ENCODE assay signal across 9 cellular contexts in genomic region chr6:2900821-2901644, GRCh38. TPM values are rescaled to one million over a fixed set of nuclear protein-coding genes. Genes with fewer than 3 reads are reported as not detected.
DNase-seq lines count a peak whose midpoint lies in the region; ATAC-seq and TF ChIP-seq lines count a peak whose summit lies in the region.
"Had no signal": no experiment of that assay in that cellular context is flagged by ENCODE, and none has a peak within 500 bp of the region (broad histone marks: within the 10 kb centered on the region; RNA-seq: fewer than 3 reads in every experiment).

No MANE protein-coding gene starts in this region.

- 81% methylated on average over 5 of the region's 12 CpGs for WGBS in mesenchymal stem cell

- peak overlapping the region; percentile 96 for H3K27ac Mint-ChIP-seq in activated naive CD4-positive, alpha-beta T cell treated with anti-CD3 and anti-CD28 coated beads for 36 hours

- intact Hi-C loops in activated naive CD4-positive, alpha-beta T cell treated with anti-CD3 and anti-CD28 coated beads for 36 hours (cut with micrococcal nuclease) = loop anchor here (1.0 kb wide), 2 partner anchors 10 to 39 kb away; no protein-coding TSS in a partner anchor

- H3K23ac ChIP-seq in mesenchymal stem cell (ENCODE audit: low read length in 2 of 2) = peak overlapping the region in 1 of 2 experiments; percentile 23

- H3K27ac ChIP-seq in mesenchymal stem cell (ENCODE audit: low read length, poor library complexity, severe bottlenecking) (no peak overlapping the region), thoracic aorta (no peak overlapping the region)

- DNase-seq in activated naive CD4-positive, alpha-beta T cell treated with anti-CD3 and anti-CD28 coated beads for 36 hours = no peak
- DNase-seq in activated naive CD4-positive, alpha-beta T cell treated with anti-CD3 and anti-CD28 coated beads, Interleukin-2, amount 50 U/mL, for 16 hours = no peak
- peak; percentile 17 to 45 for DNase-seq in cardiac fibroblast (ENCODE audit: low read depth in 2 of 2)
- peak; percentile 13 for DNase-seq in mesenchymal stem cell
- no peak for DNase-seq in thoracic aorta (ENCODE audit: low spot score)
- no peak for DNase-seq in OCI-M1 (lab: John Stamatoyannopoulos, UW)
- no peak for DNase-seq in SW 1271 (lab: John Stamatoyannopoulos, UW)
- DNase-seq: NCI-H226 had no signal

- peaks cover 15% of the 10 kb centered on the region for H3K4me1 ChIP-seq in mesenchymal stem cell (ENCODE audit: control insufficient read depth, insufficient read depth, low read depth, low read length)
- peaks cover 4 to 27% of the 10 kb centered on the region in 2 donors for H3K4me1 ChIP-seq in thoracic aorta (ENCODE audit: control insufficient read depth in 1 of 2, low read depth in 2 of 2)

- peak overlapping the region; percentile 99 for H3K4me3 Mint-ChIP-seq in activated naive CD4-positive, alpha-beta T cell treated with anti-CD3 and anti-CD28 coated beads for 36 hours

- no peak overlapping the region for H2BK15ac ChIP-seq in mesenchymal stem cell (ENCODE audit: low read depth, poor library complexity, severe bottlenecking)

- no peak overlapping the region for H2BK12ac ChIP-seq in mesenchymal stem cell (ENCODE audit: low read length in 2 of 2)

- no peaks in the 10 kb centered on the region for H3K9me3 Mint-ChIP-seq in activated naive CD4-positive, alpha-beta T cell treated with anti-CD3 and anti-CD28 coated beads for 36 hours

- peaks cover 60% of the 10 kb centered on the region for H3K36me3 Mint-ChIP-seq in activated naive CD4-positive, alpha-beta T cell treated with anti-CD3 and anti-CD28 coated beads for 36 hours (ENCODE audit: low read depth)

- ATAC-seq in thoracic aorta (ENCODE audit: insufficient number of reproducible peaks, low FRiP score, low read depth) (no peak), GM19397 (IDR thresholded peaks at IDR 0.05; ENCODE audit: unreplicated experiment) (no peak)

- no peak overlapping the region for H2AFZ ChIP-seq in mesenchymal stem cell (ENCODE audit: low read depth, low read length)

- H3K79me1 ChIP-seq in mesenchymal stem cell (replicated peaks; ENCODE audit: low read length, poor library complexity, severe bottlenecking) = no peaks in the 10 kb centered on the region

- no peak overlapping the region for H3K4ac ChIP-seq in mesenchymal stem cell (ENCODE audit: low read depth in 1 of 2, low read length in 2 of 2)

- no peak overlapping the region for H3K4me2 ChIP-seq in mesenchymal stem cell (ENCODE audit: low read length, poor library complexity, severe bottlenecking)

- H3K27me3 Mint-ChIP-seq in activated naive CD4-positive, alpha-beta T cell treated with anti-CD3 and anti-CD28 coated beads for 36 hours (ENCODE audit: low read depth) = no peaks in the 10 kb centered on the region

- CTCF ChIA-PET in activated naive CD4-positive, alpha-beta T cell treated with anti-CD3 and anti-CD28 coated beads for 36 hours (lab: Charles Lee) = interaction anchor here (1.0 to 4.0 kb wide), 11 partner anchors 9 to 109 kb away, joined by 3 to 32 read pairs (median 7); partner anchors contain the start of gene SERPINB1

- H2AK5ac ChIP-seq in mesenchymal stem cell (ENCODE audit: low read length, severe bottlenecking) = no peak overlapping the region

- H4K8ac ChIP-seq in mesenchymal stem cell (ENCODE audit: low read length) = no peak overlapping the region

- no peak overlapping the region for H4K91ac ChIP-seq in mesenchymal stem cell (ENCODE audit: low read length)

- no peak overlapping the region for H2BK120ac ChIP-seq in mesenchymal stem cell (ENCODE audit: low read depth, low read length)

- H3K27me3 ChIP-seq in mesenchymal stem cell (ENCODE audit: control insufficient read depth in 1 of 2, insufficient read depth in 1 of 2, low read length in 2 of 2) (no peaks in the 10 kb centered on the region), thoracic aorta (replicated peaks; ENCODE audit: insufficient read depth) (no peaks in the 10 kb centered on the region)

- no peak for TF ChIP-seq CTCF in cardiac fibroblast (IDR thresholded peaks at IDR 0.05; ENCODE audit: low read depth, low read length)
- no peak for TF ChIP-seq CTCF in thoracic aorta (IDR thresholded peaks at IDR 0.05)

- H3K18ac ChIP-seq in mesenchymal stem cell (ENCODE audit: low read depth in 1 of 2, low read length in 2 of 2) = peak overlapping the region in 1 of 2 experiments; percentile 25

- no peak overlapping the region for H2BK5ac ChIP-seq in mesenchymal stem cell (ENCODE audit: low read depth, low read length, poor library complexity, severe bottlenecking)

- peaks cover 52% of the 10 kb centered on the region for H3K4me1 Mint-ChIP-seq in activated naive CD4-positive, alpha-beta T cell treated with anti-CD3 and anti-CD28 coated beads for 36 hours (ENCODE audit: low read depth)

- peak overlapping the region; percentile 17 for H3K9ac ChIP-seq in mesenchymal stem cell (ENCODE audit: low read length)

- H3K36me3 ChIP-seq in mesenchymal stem cell (ENCODE audit: control insufficient read depth in 1 of 2, insufficient read depth in 2 of 2, low read depth in 1 of 2, low read length in 2 of 2) (peaks cover 0 to 3% of the 10 kb centered on the region in 2 experiments), thoracic aorta (no peaks in the 10 kb centered on the region)

- no peaks in the 10 kb centered on the region for H3K9me3 ChIP-seq in mesenchymal stem cell (ENCODE audit: control insufficient read depth, low read length)
- H3K9me3 ChIP-seq in thoracic aorta = no peaks in the 10 kb centered on the region

- H3K4me3 ChIP-seq in cardiac fibroblast (replicated peaks in 1 of 2; ENCODE audit: low read depth in 2 of 2, low read length in 2 of 2) (peak overlapping the region; percentile 16 to 79), mesenchymal stem cell (ENCODE audit: insufficient read depth in 1 of 2, low read depth in 1 of 2, low read length in 2 of 2) (no peak overlapping the region), thoracic aorta (peak overlapping the region; percentile 84)

- no peak overlapping the region for H3K14ac ChIP-seq in mesenchymal stem cell (ENCODE audit: low read length in 2 of 2)

RNA-seq across cellular contexts. Expression of gene SERPINB9, which starts 2.1 kb away (rescaled TPM):
- 10 to 100 TPM; 72.2 to 75.8 TPM for total RNA-seq in activated naive CD4-positive, alpha-beta T cell treated with anti-CD3 and anti-CD28 coated beads for 36 hours
- polyA plus RNA-seq in mesenchymal stem cell (2013, experiment 1 of 2) = 11.1 TPM
- polyA plus RNA-seq in mesenchymal stem cell (2013, experiment 2 of 2) = 11.3 TPM
- total RNA-seq in thoracic aorta = 10 to 100 TPM; 15.7 to 24.0 TPM

RNA-seq across cellular contexts. Expression of gene SERPINB1, which starts 59.4 kb away (rescaled TPM):
- 100 to 1,000 TPM; 200 to 208 TPM for total RNA-seq in activated naive CD4-positive, alpha-beta T cell treated with anti-CD3 and anti-CD28 coated beads for 36 hours
- polyA plus RNA-seq in mesenchymal stem cell (2013, experiment 1 of 2) = 22.3 TPM
- 23.4 TPM for polyA plus RNA-seq in mesenchymal stem cell (2013, experiment 2 of 2)
- total RNA-seq in thoracic aorta = 10 to 100 TPM; 41.0 to 62.3 TPM

Comparison
In these comparisons a context has a peak if more than half of its experiments do, and no peak if none do; other contexts are left out.
1. DNase-seq: peak in cardiac fibroblast (2 of 2) and mesenchymal stem cell (single experiment); none in activated naive CD4-positive, alpha-beta T cell treated with anti-CD3 and anti-CD28 coated beads for 36 hours (single experiment), activated naive CD4-positive, alpha-beta T cell treated with anti-CD3 and anti-CD28 coated beads, Interleukin-2, amount 50 U/mL, for 16 hours (single experiment), thoracic aorta (single experiment), OCI-M1 (single experiment) and SW 1271 (0 of 2).
2. H3K4me3 ChIP-seq: peak in cardiac fibroblast (2 of 2) and thoracic aorta (single experiment); none in mesenchymal stem cell (0 of 2).